9 cellular contexts compared by ENCODE assay signal in genomic region chr1:23567629-23567995, GRCh38. TPM values are rescaled to one million over a fixed set of nuclear protein-coding genes. Genes with fewer than 3 reads are reported as not detected.
DNase-seq lines count a peak whose midpoint lies in the region; ATAC-seq, FAIRE-seq and TF ChIP-seq lines count a peak whose summit lies in the region.
"Had no signal": no experiment of that assay in that cellular context is flagged by ENCODE, and none has a peak within 500 bp of the region (broad histone marks: within the 10 kb centered on the region; RNA-seq: fewer than 3 reads in every experiment).

No MANE protein-coding gene starts in this region.

- H3K9me3 ChIP-seq in small intestine (ENCODE audit: control insufficient read depth, low read depth): no peaks in the 10 kb centered on the region

- no peaks in the 10 kb centered on the region for H3K9me3 Mint-ChIP-seq in activated naive CD8-positive, alpha-beta T cell treated with anti-CD3 and anti-CD28 coated beads, Interleukin-2, amount 50 U/mL, for 24 hours

- H3K27me3 Mint-ChIP-seq in activated naive CD8-positive, alpha-beta T cell treated with anti-CD3 and anti-CD28 coated beads, Interleukin-2, amount 50 U/mL, for 24 hours: peaks cover 18% of the 10 kb centered on the region

- H3K4me1 Mint-ChIP-seq in activated naive CD8-positive, alpha-beta T cell treated with anti-CD3 and anti-CD28 coated beads, Interleukin-2, amount 50 U/mL, for 24 hours: peaks cover 22% of the 10 kb centered on the region

- peak; percentile 57 for FAIRE-seq in GM12891 (lab: Jason Lieb, UNC)
- no peak for FAIRE-seq in small intestine (lab: Jason Lieb, UNC)
- FAIRE-seq in HTR-8/SVneo (lab: Jason Lieb, UNC): no peak
- FAIRE-seq: urothelium cell line had no signal

- ATAC-seq in activated naive CD8-positive, alpha-beta T cell treated with anti-CD3 and anti-CD28 coated beads, Interleukin-2, amount 50 U/mL, for 24 hours: peak; percentile 20
- ATAC-seq in HG03108 (IDR thresholded peaks at IDR 0.05; ENCODE audit: unreplicated experiment) (no peak), GM19395 (IDR thresholded peaks at IDR 0.05; ENCODE audit: unreplicated experiment) (no peak)

- H3K27me3 ChIP-seq in small intestine (ENCODE audit: control insufficient read depth in 2 of 2, insufficient read depth in 2 of 2, low read length in 2 of 2): no peaks in the 10 kb centered on the region

- H3K36me3 Mint-ChIP-seq in activated naive CD8-positive, alpha-beta T cell treated with anti-CD3 and anti-CD28 coated beads, Interleukin-2, amount 50 U/mL, for 24 hours (ENCODE audit: low read depth): no peaks in the 10 kb centered on the region

- peaks cover 0 to 2% of the 10 kb centered on the region in 2 donors for H3K4me1 ChIP-seq in small intestine (ENCODE audit: control insufficient read depth in 2 of 2, insufficient read depth in 1 of 2, low read depth in 1 of 2, low read length in 1 of 2)

- DNase-seq in GM12891 (ENCODE audit: insufficient read length, low spot score) (no peak), small intestine (no peak), HTR-8/SVneo (ENCODE audit: insufficient read length, low spot score) (no peak), NCI-H187 (lab: John Stamatoyannopoulos, UW) (no peak)
- no peak for DNase-seq in activated naive CD8-positive, alpha-beta T cell treated with anti-CD3 and anti-CD28 coated beads, Interleukin-2, amount 50 U/mL, for 24 hours

- no peak for TF ChIP-seq POLR2A in GM12891 (IDR thresholded peaks at IDR 0.05; ENCODE audit: low read depth, low read length)

- H3K36me3 ChIP-seq in small intestine (ENCODE audit: control insufficient read depth in 2 of 2, insufficient read depth in 2 of 2, low read length in 2 of 2): no peaks in the 10 kb centered on the region

- peak overlapping the region; percentile 60 for H3K4me3 Mint-ChIP-seq in activated naive CD8-positive, alpha-beta T cell treated with anti-CD3 and anti-CD28 coated beads, Interleukin-2, amount 50 U/mL, for 24 hours

- peak overlapping the region; percentile 54 for H3K27ac Mint-ChIP-seq in activated naive CD8-positive, alpha-beta T cell treated with anti-CD3 and anti-CD28 coated beads, Interleukin-2, amount 50 U/mL, for 24 hours

- peak overlapping the region in 1 of 2 donors; percentile 59 for H3K27ac ChIP-seq in small intestine (ENCODE audit: low read depth in 1 of 2, low read length in 1 of 2)

- H3K4me3 ChIP-seq in iPS-11a (ENCODE audit: low read depth, low read length) (peak overlapping the region; percentile 6), small intestine (ENCODE audit: low read depth in 1 of 2, low read length in 2 of 2) (peak overlapping the region; percentile 28 to 53)

- 63 to 71% (median 63%) methylated on average over 13 to 15 of the region's 15 CpGs for WGBS in small intestine, 3 donors

TF ChIP-seq in GM12891, 5 proteins besides CTCF, POLR2A, EP300 and RAD21:
- TF ChIP-seq POLR2AphosphoS5 (IDR thresholded peaks at IDR 0.05; ENCODE audit: low read depth, low read length) (no peak), TAF1 (IDR thresholded peaks at IDR 0.05; ENCODE audit: low read depth, low read length) (no peak), PAX5 (IDR thresholded peaks at IDR 0.05; ENCODE audit: insufficient read depth, low read length, severe bottlenecking) (no peak), POU2F2 (IDR thresholded peaks at IDR 0.05; ENCODE audit: low read depth, low read length) (no peak), SPI1 (IDR thresholded peaks at IDR 0.05; ENCODE audit: low read depth, low read length) (no peak)

RNA-seq across cellular contexts. Expression of gene ID3, which starts 8.3 kb away (rescaled TPM):
- 67.3 TPM for polyA plus RNA-seq in GM12891 (2012; ENCODE audit: low read depth, missing spikeins)
- polyA plus RNA-seq in small intestine: 100 to 1,000 TPM in 2 of 3 donors, 10 to 100 TPM in 1; 78.1 to 135 (median 115) TPM

RNA-seq across cellular contexts. Expression of gene E2F2, which starts 36.6 kb away (rescaled TPM):
- 2.5 TPM for polyA plus RNA-seq in GM12891 (2012; ENCODE audit: low read depth, missing spikeins)
- 1 to 10 TPM; 1.9 to 4.0 (median 2.2) TPM for polyA plus RNA-seq in small intestine
